Comparison of ENCODE assay signal across 1 cellular context in the genomic region with DNA sequence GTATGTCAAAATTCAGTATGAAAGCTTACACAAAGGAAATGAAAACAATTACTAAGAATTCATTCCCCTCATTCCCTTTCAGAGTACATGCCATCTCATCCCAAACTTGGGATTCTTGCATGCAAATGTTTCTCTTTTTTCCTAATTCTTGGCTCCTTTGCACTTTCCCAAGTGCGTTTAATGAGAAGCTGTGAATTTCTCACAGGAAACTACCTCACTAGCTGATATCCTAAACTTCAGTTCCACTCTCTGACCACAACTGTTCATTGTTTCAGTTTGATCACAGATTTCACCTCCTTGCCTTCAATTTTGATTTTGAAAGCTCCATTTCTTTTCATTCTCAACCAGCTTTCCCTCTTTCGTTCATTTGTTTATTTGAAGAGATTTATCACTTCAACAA.
TF ChIP-seq lines count a peak whose summit lies in the region.

No MANE protein-coding gene starts in this region.

TF ChIP-seq in WTC11, 78 proteins besides CTCF, POLR2A, EP300 and RAD21 (continued from another document):
- TF ChIP-seq, protein P1, sequence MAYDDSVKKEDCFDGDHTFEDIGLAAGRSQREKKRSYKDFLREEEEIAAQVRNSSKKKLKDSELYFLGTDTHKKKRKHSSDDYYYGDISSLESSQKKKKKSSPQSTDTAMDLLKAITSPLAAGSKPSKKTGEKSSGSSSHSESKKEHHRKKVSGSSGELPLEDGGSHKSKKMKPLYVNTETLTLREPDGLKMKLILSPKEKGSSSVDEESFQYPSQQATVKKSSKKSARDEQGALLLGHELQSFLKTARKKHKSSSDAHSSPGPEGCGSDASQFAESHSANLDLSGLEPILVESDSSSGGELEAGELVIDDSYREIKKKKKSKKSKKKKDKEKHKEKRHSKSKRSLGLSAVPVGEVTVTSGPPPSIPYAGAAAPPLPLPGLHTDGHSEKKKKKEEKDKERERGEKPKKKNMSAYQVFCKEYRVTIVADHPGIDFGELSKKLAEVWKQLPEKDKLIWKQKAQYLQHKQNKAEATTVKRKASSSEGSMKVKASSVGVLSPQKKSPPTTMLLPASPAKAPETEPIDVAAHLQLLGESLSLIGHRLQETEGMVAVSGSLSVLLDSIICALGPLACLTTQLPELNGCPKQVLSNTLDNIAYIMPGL (CRISPR knock-in tag; IDR thresholded peaks at IDR 0.05), result no peak
- TF ChIP-seq RORB (CRISPR knock-in tag; IDR thresholded peaks at IDR 0.05), result no peak
- TF ChIP-seq ZBTB21 (CRISPR knock-in tag; IDR thresholded peaks at IDR 0.05; ENCODE audit: borderline replicate concordance), result no peak
- no peak for TF ChIP-seq NR2C2 (CRISPR knock-in tag; IDR thresholded peaks at IDR 0.05)
- no peak for TF ChIP-seq SMAD4 (CRISPR knock-in tag; IDR thresholded peaks at IDR 0.05)
- no peak for TF ChIP-seq ZNF121 (CRISPR knock-in tag; IDR thresholded peaks at IDR 0.05)
- TF ChIP-seq, protein P2, sequence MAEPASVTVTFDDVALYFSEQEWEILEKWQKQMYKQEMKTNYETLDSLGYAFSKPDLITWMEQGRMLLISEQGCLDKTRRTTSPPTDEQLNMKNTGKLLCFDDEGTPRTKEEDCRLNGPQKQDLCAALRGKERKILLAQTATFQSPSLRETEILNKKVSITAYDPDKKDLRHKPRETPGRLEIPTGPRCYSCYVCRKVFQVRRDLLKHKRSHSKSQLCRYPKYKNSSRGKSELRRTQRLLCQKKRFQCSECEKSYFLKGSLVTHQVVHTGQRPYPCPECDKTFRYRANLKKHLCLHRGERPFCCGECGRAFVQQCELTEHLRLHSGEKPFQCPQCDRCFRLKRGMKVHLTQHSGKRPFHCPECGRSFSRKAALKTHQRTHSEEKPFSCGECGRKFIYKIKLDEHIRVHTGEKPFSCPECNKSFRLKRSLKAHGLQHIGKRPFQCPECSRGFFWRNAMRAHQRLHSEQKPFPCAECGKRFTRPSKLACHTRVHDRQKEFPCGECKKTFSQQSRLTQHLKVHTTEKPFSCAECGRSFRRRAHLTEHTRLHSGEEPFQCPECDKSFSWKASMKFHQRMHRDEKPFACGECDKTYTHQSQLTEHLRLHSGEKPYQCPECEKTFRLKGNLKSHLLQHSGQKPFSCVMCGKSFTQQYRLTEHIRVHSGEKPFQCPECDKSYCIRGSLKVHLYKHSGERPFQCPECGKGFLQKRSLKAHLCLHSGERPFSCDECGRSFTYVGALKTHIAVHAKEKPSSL (CRISPR knock-in tag; conservative IDR thresholded peaks at IDR 0.05), result no peak
